Comparison of ENCODE assay signal across 1 cellular context in genomic region chr20:64039293-64040160, GRCh38.
TF ChIP-seq lines count a peak whose summit lies in the region.

No MANE protein-coding gene starts in this region.

TF ChIP-seq in WTC11, 78 proteins besides CTCF, POLR2A, EP300 and RAD21 (continued from another document):
- TF ChIP-seq ARID4B (CRISPR knock-in tag; IDR thresholded peaks at IDR 0.05; ENCODE audit: borderline replicate concordance), result 0 out of 2 replicates have a peak, but pooled peaks have one; percentile 30
- TF ChIP-seq RELA (CRISPR knock-in tag; IDR thresholded peaks at IDR 0.05; ENCODE audit: borderline replicate concordance), result no peak
- TF ChIP-seq ATF2 (CRISPR knock-in tag; IDR thresholded peaks at IDR 0.05; ENCODE audit: borderline replicate concordance, low read depth), result 0 out of 2 replicates have a peak, but pooled peaks have one; percentile 22
- TF ChIP-seq IRF2 (CRISPR knock-in tag; IDR thresholded peaks at IDR 0.05; ENCODE audit: borderline replicate concordance, low read depth), result no peak
- no peak for TF ChIP-seq CDX4 (CRISPR knock-in tag; IDR thresholded peaks at IDR 0.05; ENCODE audit: borderline replicate concordance)
- TF ChIP-seq STAT6 (CRISPR knock-in tag; conservative IDR thresholded peaks at IDR 0.05; ENCODE audit: low read depth), result no peak
- TF ChIP-seq MYBL2 (CRISPR knock-in tag; IDR thresholded peaks at IDR 0.05), result peak; percentile 51; the same call in 1 of the 2 replicates
TF ChIP-seq in WTC11: peak in this region for 4.
